Comparison of ENCODE assay signal across 8 cellular contexts in the genomic region with DNA sequence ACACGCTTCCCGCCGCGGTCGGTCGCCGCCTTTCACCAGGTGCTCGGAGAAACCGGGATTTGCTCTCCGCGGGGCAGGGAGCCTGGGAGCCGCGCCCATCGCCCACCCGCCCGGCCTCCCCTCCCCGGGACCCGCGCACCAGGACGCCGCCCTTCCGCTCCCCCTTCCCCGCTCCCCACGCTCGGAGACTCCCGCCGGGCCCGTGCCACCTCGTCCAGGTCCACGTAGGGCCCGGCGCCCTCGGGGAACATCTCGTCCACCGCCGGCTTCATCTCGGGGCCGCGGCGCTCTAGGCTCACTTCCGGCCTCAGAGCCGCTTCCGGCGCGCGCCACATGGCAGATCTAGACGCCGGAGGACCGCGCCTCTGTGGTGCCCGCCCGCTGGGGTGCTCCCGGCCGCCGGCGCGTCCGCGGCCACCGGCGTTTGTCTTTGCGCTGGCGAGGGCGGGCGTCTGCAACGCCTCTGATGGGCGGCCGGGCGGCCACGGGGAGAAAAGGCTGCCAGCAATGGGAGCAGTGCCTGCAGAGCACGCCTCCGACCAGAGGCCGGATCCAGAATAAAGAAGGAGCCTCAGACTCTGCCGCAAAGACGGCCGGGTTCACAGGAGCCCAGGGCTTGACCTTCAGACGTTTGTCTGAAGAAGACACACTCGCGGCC. TPM values are rescaled to one million over a fixed set of nuclear protein-coding genes. Genes with fewer than 3 reads are reported as not detected.
DNase-seq lines count a peak whose midpoint lies in the region; ATAC-seq and TF ChIP-seq lines count a peak whose summit lies in the region.

Gene COPS9 (minus strand): TSS at position 293 of the 658 bp plus-strand sequence. CDS start 21 bp downstream, at position 272.

- in situ Hi-C loops in IMR-90 (cut with MboI; ENCODE audit: low sequenced_read_pairs), result loop anchor here (25.0 kb wide), 1 partner anchor 1099 kb away; no protein-coding TSS in a partner anchor

- H3K79me1 ChIP-seq in IMR-90 (ENCODE audit: low read depth in 1 of 2, low read length in 2 of 2), result peaks cover 0 to 30% of the 10 kb centered on the region in 2 experiments; a peak in 3 of 4 replicates

- 6% methylated on average over 9 of the region's 79 CpGs; no CpG with 5 or more reads in 1 of the 2 experiments for WGBS in IMR-90 (ENCODE audit: extremely low coverage in 2 of 2, insufficient read length in 1 of 2), 2 experiments

- H3K27me3 ChIP-seq in IMR-90 (ENCODE audit: control insufficient read depth, insufficient read depth, low read length), result peaks cover 14% of the 10 kb centered on the region
- no peaks in the 10 kb centered on the region for H3K27me3 ChIP-seq in muscle layer of duodenum (ENCODE audit: low read depth, low read length)

- H2BK20ac ChIP-seq in IMR-90 (ENCODE audit: low read depth, low read length), result no peak within 1 kb of the TSS

- peak within 1 kb of the TSS; percentile 43; the same call in 1 of the 2 replicates for H4K91ac ChIP-seq in IMR-90 (ENCODE audit: insufficient read depth, low read depth, low read length)

- peak; percentile 83 for ATAC-seq in GM21528 (IDR thresholded peaks at IDR 0.05; ENCODE audit: low FRiP score, unreplicated experiment)
- peak; percentile 98 for ATAC-seq in IMR-90 (ENCODE audit: low read depth)
- ATAC-seq in activated T-cell treated with anti-CD3 and anti-CD28 coated beads, Interleukin-2, amount 50 U/mL, for 4 hours, result peak; percentile 98 to 99
- ATAC-seq in esophagus mucosa, result peak; percentile 92

- TF ChIP-seq CTCF in IMR-90 (conservative IDR thresholded peaks at IDR 0.05; ENCODE audit: low read depth, low read length), result no peak

- no peaks in the 10 kb centered on the region for H3K27me3 Mint-ChIP-seq in activated T-cell treated with anti-CD3 and anti-CD28 coated beads, Interleukin-2, amount 50 U/mL, for 4 hours (ENCODE audit: low read depth)

- dilution Hi-C loops in IMR-90 (cut with HindIII; ENCODE audit: low sequenced_read_pairs, unreplicated experiment), result no loop called here

- H3K9ac ChIP-seq in IMR-90 (ENCODE audit: low read depth, low read length), result peak within 1 kb of the TSS; percentile 87

- H2BK5ac ChIP-seq in IMR-90 (ENCODE audit: low read depth, low read length, poor library complexity, severe bottlenecking), result no peak within 1 kb of the TSS

- BruUV-seq in IMR-90 (replicated peaks; lab: Mats Ljungman, UMichigan), result no TSS peak

- no peak within 1 kb of the TSS for H2BK120ac ChIP-seq in IMR-90 (ENCODE audit: low read depth, low read length)

- H3K23ac ChIP-seq in IMR-90 (ENCODE audit: low read depth, low read length), result peak within 1 kb of the TSS; percentile 82; the same call in 1 of the 2 replicates

- no peak for TF ChIP-seq RAD21 in IMR-90 (IDR thresholded peaks at IDR 0.05; ENCODE audit: low read length)

- peak; percentile 67 for DNase-seq in DMS 273 treated with DMSO at 0.1 percent for 48 hours (lab: John Stamatoyannopoulos, UW)
- DNase-seq in IMR-90, result peak; percentile 85
- peak; percentile 82 for DNase-seq in activated T-cell treated with anti-CD3 and anti-CD28 coated beads, Interleukin-2, amount 50 U/mL, for 4 hours
- DNase-seq in stimulated activated CD8-positive, alpha-beta memory T cell treated with anti-CD3 and anti-CD28 coated beads, Interleukin-7, amount 100 ng/mL, for 1 hour (ENCODE audit: low read depth in 2 of 2), result peak; percentile 75 to 76

- CTCF ChIA-PET in IMR-90 (lab: Yijun Ruan, JAX), result no interaction called here

- POLR2A ChIA-PET in IMR-90 (lab: Charles Lee; ENCODE audit: unreplicated experiment), result no interaction called here

- TF ChIP-seq POLR2A in IMR-90 (IDR thresholded peaks at IDR 0.05; ENCODE audit: low read depth, low read length), result peak; percentile 83

- peak within 1 kb of the TSS; percentile 92 for H2AK9ac ChIP-seq in IMR-90 (replicated peaks; ENCODE audit: low read depth, low read length, poor library complexity)

- H2AFZ ChIP-seq in IMR-90 (replicated peaks; ENCODE audit: low read length, poor library complexity), result peak within 1 kb of the TSS; percentile 96

- H4K5ac ChIP-seq in IMR-90 (ENCODE audit: low read depth, low read length), result peak within 1 kb of the TSS; percentile 81

- H3K4me3 Mint-ChIP-seq in activated T-cell treated with anti-CD3 and anti-CD28 coated beads, Interleukin-2, amount 50 U/mL, for 4 hours, result peak within 1 kb of the TSS; percentile 96

- H3K4me3 ChIP-seq in IMR-90 (ENCODE audit: insufficient read depth, low read depth, low read length), result peak within 1 kb of the TSS; percentile 95
- H3K4me3 ChIP-seq in muscle layer of duodenum (ENCODE audit: low read depth in 1 of 2, low read length in 2 of 2), result peak within 1 kb of the TSS; percentile 93 to 94

- peak within 1 kb of the TSS; percentile 99 for H3K4me2 ChIP-seq in IMR-90 (ENCODE audit: low read depth, low read length)

- peak within 1 kb of the TSS; percentile 23; the same call in 1 of the 2 replicates for H2AK5ac ChIP-seq in IMR-90 (ENCODE audit: low read depth, low read length)

- peaks cover 31% of the 10 kb centered on the region for H3K4me1 Mint-ChIP-seq in activated T-cell treated with anti-CD3 and anti-CD28 coated beads, Interleukin-2, amount 50 U/mL, for 4 hours (ENCODE audit: low read depth)

- peak within 1 kb of the TSS; percentile 75 to 83 for H4K8ac ChIP-seq in IMR-90 (ENCODE audit: low read depth in 2 of 2, low read length in 2 of 2)

- H3K36me3 Mint-ChIP-seq in activated T-cell treated with anti-CD3 and anti-CD28 coated beads, Interleukin-2, amount 50 U/mL, for 4 hours (ENCODE audit: insufficient read depth), result peaks cover 11% of the 10 kb centered on the region

- no peaks in the 10 kb centered on the region for H3K9me3 Mint-ChIP-seq in activated T-cell treated with anti-CD3 and anti-CD28 coated beads, Interleukin-2, amount 50 U/mL, for 4 hours

- H3K14ac ChIP-seq in IMR-90 (replicated peaks; ENCODE audit: low read depth, low read length), result peak within 1 kb of the TSS; percentile 62

- H3K9me1 ChIP-seq in IMR-90 (ENCODE audit: insufficient read depth, low read length), result no peaks in the 10 kb centered on the region

- intact Hi-C loops in IMR-90 (cut with micrococcal nuclease), result no loop called here

- peak within 1 kb of the TSS; percentile 65; the same call in 1 of the 2 replicates for H3K56ac ChIP-seq in IMR-90 (ENCODE audit: extremely low read depth, insufficient read depth, low read length)

- no peak within 1 kb of the TSS for H3K18ac ChIP-seq in IMR-90 (ENCODE audit: low read depth, low read length)

- H3K4ac ChIP-seq in IMR-90 (ENCODE audit: low read depth, low read length), result peak within 1 kb of the TSS; percentile 72

- H4K20me1 ChIP-seq in IMR-90 (ENCODE audit: insufficient read depth, low read length), result peaks cover 14% of the 10 kb centered on the region; the same call in 1 of the 2 replicates

- H3K9me3 ChIP-seq in IMR-90 (ENCODE audit: control insufficient read depth, insufficient read depth, low read length) (no peaks in the 10 kb centered on the region), muscle layer of duodenum (ENCODE audit: control insufficient read depth in 1 of 2, low read length in 2 of 2) (no peaks in the 10 kb centered on the region)

- H3K36me3 ChIP-seq in IMR-90 (ENCODE audit: control insufficient read depth, insufficient read depth, low read length) (peaks cover 20% of the 10 kb centered on the region), muscle layer of duodenum (ENCODE audit: control insufficient read depth in 1 of 2, insufficient read depth in 2 of 2, low read length in 2 of 2) (peaks cover 15 to 27% of the 10 kb centered on the region in 2 donors)

- H3K4me1 ChIP-seq in IMR-90 (ENCODE audit: control insufficient read depth, insufficient read depth, low read length), result peaks cover 9% of the 10 kb centered on the region
- H3K4me1 ChIP-seq in muscle layer of duodenum (ENCODE audit: control insufficient read depth in 1 of 2, insufficient read depth in 2 of 2, low read length in 2 of 2), result peaks cover 8 to 16% of the 10 kb centered on the region in 2 donors

- H3K27ac ChIP-seq in IMR-90 (ENCODE audit: insufficient read depth, low read length) (peak within 1 kb of the TSS; percentile 53), muscle layer of duodenum (ENCODE audit: low read length) (peak within 1 kb of the TSS; percentile 58)

- no peak within 1 kb of the TSS for H2BK15ac ChIP-seq in IMR-90 (ENCODE audit: low read depth, low read length)

TF ChIP-seq in IMR-90, 13 proteins besides CTCF, POLR2A, EP300 and RAD21 (continues in another document):
- no peak for TF ChIP-seq RCOR1 (IDR thresholded peaks at IDR 0.05; ENCODE audit: insufficient replicate concordance, low read length)
- peak; percentile 52; the same call in 1 of the 2 replicates for TF ChIP-seq MAZ (IDR thresholded peaks at IDR 0.05; ENCODE audit: borderline replicate concordance, low read depth, low read length)

TF ChIP-seq in PFSK-1, 5 proteins besides CTCF, POLR2A, EP300 and RAD21 (continues in another document):
- TF ChIP-seq, protein P1, sequence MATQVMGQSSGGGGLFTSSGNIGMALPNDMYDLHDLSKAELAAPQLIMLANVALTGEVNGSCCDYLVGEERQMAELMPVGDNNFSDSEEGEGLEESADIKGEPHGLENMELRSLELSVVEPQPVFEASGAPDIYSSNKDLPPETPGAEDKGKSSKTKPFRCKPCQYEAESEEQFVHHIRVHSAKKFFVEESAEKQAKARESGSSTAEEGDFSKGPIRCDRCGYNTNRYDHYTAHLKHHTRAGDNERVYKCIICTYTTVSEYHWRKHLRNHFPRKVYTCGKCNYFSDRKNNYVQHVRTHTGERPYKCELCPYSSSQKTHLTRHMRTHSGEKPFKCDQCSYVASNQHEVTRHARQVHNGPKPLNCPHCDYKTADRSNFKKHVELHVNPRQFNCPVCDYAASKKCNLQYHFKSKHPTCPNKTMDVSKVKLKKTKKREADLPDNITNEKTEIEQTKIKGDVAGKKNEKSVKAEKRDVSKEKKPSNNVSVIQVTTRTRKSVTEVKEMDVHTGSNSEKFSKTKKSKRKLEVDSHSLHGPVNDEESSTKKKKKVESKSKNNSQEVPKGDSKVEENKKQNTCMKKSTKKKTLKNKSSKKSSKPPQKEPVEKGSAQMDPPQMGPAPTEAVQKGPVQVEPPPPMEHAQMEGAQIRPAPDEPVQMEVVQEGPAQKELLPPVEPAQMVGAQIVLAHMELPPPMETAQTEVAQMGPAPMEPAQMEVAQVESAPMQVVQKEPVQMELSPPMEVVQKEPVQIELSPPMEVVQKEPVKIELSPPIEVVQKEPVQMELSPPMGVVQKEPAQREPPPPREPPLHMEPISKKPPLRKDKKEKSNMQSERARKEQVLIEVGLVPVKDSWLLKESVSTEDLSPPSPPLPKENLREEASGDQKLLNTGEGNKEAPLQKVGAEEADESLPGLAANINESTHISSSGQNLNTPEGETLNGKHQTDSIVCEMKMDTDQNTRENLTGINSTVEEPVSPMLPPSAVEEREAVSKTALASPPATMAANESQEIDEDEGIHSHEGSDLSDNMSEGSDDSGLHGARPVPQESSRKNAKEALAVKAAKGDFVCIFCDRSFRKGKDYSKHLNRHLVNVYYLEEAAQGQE (IDR thresholded peaks at IDR 0.05; ENCODE audit: insufficient read depth in 1 of 2, low read depth in 2 of 2, low read length in 2 of 2), result no peak

RNA-seq across cellular contexts. Expression of gene COPS9, which starts in this region (rescaled TPM):
- total RNA-seq in IMR-90 (2012; rRNA removed) (66.4 and 85.9 TPM in 2 replicates), esophagus mucosa (132 TPM)
- 309 and 459 TPM in 2 replicates for polyA plus RNA-seq in IMR-90 (2012; rRNA removed)
- 363 and 824 TPM in 2 replicates for polyA plus RNA-seq in IMR-90 (2012; cell fraction: cytosol; rRNA removed)
- polyA plus RNA-seq in IMR-90 (2012; cell fraction: nucleus; rRNA removed; ENCODE audit: low replicate concordance), result 53.3 and 144 TPM in 2 replicates
- polyA plus RNA-seq in PFSK-1 (2012; ENCODE audit: insufficient read length, low read depth), result 147 TPM
- total RNA-seq in activated T-cell treated with anti-CD3 and anti-CD28 coated beads, Interleukin-2, amount 50 U/mL, for 4 hours, result 100 to 1,000 TPM; 171 to 191 (median 172) TPM

Comparison
In these comparisons a context has a peak if more than half of its experiments do, and no peak if none do; other contexts are left out.
1. Peak in every context shown above with its lines: DNase-seq, ATAC-seq, H3K4me3 ChIP-seq and H3K27ac ChIP-seq.